8 cellular contexts compared by ENCODE assay signal in the genomic region with DNA sequence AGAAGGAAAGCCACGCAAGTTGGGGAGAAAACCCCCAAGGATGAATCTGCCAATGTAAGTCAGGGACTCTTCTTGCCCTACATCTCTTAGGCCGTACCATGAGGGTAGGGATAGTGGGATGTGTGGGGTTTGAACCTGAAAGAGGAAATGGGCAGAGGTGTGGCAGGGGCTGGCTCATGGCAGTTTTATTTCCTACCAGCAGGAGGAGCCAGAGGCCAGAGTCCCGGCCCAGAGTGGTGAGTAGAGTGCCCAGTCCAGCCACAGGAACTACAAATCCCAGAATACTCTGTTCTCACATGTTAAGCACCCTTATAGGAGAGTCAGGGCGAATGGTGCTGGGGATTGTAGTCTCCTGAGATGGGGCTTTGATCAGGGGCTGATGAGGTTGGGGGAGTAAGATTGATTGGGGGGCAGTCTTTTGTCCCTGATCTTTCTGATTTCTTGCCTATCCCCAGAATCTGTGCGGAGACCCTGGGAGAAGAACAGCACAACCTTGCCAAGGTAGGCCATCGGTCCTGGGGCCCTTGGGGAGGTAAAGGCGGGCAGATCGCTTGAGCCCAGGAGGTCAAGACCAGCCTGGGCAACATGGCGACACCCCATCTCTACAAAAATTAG. TPM values are rescaled to one million over a fixed set of nuclear protein-coding genes. Genes with fewer than 3 reads are reported as not detected.
A peak's percentile ranks its signal among the peaks of the same experiment; 100 is the strongest.
DNase-seq lines count a peak whose midpoint lies in the region; ATAC-seq and TF ChIP-seq lines count a peak whose summit lies in the region.

No MANE protein-coding gene starts in this region.

- H3K9me3 ChIP-seq in right atrium auricular region = no peaks in the 10 kb centered on the region

- TF ChIP-seq CTCF in GM12872 (IDR thresholded peaks at IDR 0.05; ENCODE audit: insufficient read depth, low read depth, low read length) (peak; percentile 93), right atrium auricular region (IDR thresholded peaks at IDR 0.05) (peak; percentile 79 to 96)

- H3K27me3 ChIP-seq in right atrium auricular region = no peaks in the 10 kb centered on the region

- peak; percentile 79 to 85 for DNase-seq in NCI-H2081 (lab: John Stamatoyannopoulos, UW)
- DNase-seq in T-helper 22 cell (ENCODE audit: low read depth) = peak; percentile 50
- DNase-seq in anterior cingulate cortex (lab: John Stamatoyannopoulos, UW) = peak in 56 of 58 donors; percentile 11 to 89 (median 65)
- DNase-seq in right atrium auricular region (ENCODE audit: low spot score) = peak; percentile 85
- peak; percentile 88 for DNase-seq in retina

- peaks cover 0 to 16% of the 10 kb centered on the region in 2 donors for H3K4me1 ChIP-seq in right atrium auricular region

- H3K27ac ChIP-seq in right atrium auricular region = peak overlapping the region in 1 of 2 donors; percentile 36

- peaks cover 73% of the 10 kb centered on the region for H3K36me3 ChIP-seq in right atrium auricular region

- peak; percentile 70 for ATAC-seq in HG02884 (IDR thresholded peaks at IDR 0.05; ENCODE audit: unreplicated experiment)
- ATAC-seq in GM19463 (IDR thresholded peaks at IDR 0.05; ENCODE audit: unreplicated experiment) = no peak

- no peak overlapping the region for H3K4me3 ChIP-seq in right atrium auricular region

RNA-seq across cellular contexts. Expression of a gene that starts 16.5 kb away (rescaled TPM):
- 10 to 100 TPM; 61.4 to 61.7 TPM for total RNA-seq in right atrium auricular region

RNA-seq across cellular contexts. Expression of a gene that starts 25.5 kb away (rescaled TPM):
- total RNA-seq in right atrium auricular region = 1 to 10 TPM in 1 of 2 donors, not detected in 1; 1.8 TPM

RNA-seq across cellular contexts. Expression of a gene that starts 26.9 kb away (rescaled TPM):
- 10 to 100 TPM; 22.8 to 24.0 TPM for total RNA-seq in right atrium auricular region

RNA-seq across cellular contexts. Expression of a gene that starts 56.0 kb away (rescaled TPM):
- 10 to 100 TPM; 17.8 to 19.7 TPM for total RNA-seq in right atrium auricular region
